ENCODE assay signal across 3 cellular contexts in genomic region chrX:153312842-153313241, GRCh38.
TF ChIP-seq lines count a peak whose summit lies in the region.

No MANE protein-coding gene starts in this region.

TF ChIP-seq in liver, 16 proteins besides CTCF, POLR2A, EP300 and RAD21:
- TF ChIP-seq RXRA (IDR thresholded peaks at IDR 0.05) (peak; percentile 58 to 62), TAF1 (conservative IDR thresholded peaks at IDR 0.05) (no peak), HNF4A (conservative IDR thresholded peaks at IDR 0.05) (peak; percentile 11 to 26), SP1 (IDR thresholded peaks at IDR 0.05) (peak; percentile 18), ATF3 (IDR thresholded peaks at IDR 0.05) (no peak), YY1 (IDR thresholded peaks at IDR 0.05) (no peak)
TF ChIP-seq in liver: peak in this region for 3.

TF ChIP-seq in HepG2, 621 proteins besides CTCF, POLR2A, EP300 and RAD21 (continued from another document and continues in another):
- TF ChIP-seq GPBP1L1 (CRISPR knock-in tag; IDR thresholded peaks at IDR 0.05) (no peak), ZNF557 (CRISPR knock-in tag; IDR thresholded peaks at IDR 0.05) (no peak), HES4 (CRISPR knock-in tag; IDR thresholded peaks at IDR 0.05; ENCODE audit: borderline replicate concordance) (no peak), TRIM24 (CRISPR knock-in tag; IDR thresholded peaks at IDR 0.05) (no peak), MIER3 (CRISPR knock-in tag; IDR thresholded peaks at IDR 0.05; ENCODE audit: borderline replicate concordance) (no peak), ZNF407 (CRISPR knock-in tag; IDR thresholded peaks at IDR 0.05; ENCODE audit: not compliant biosample characterization) (no peak), ZNF496 (CRISPR knock-in tag; IDR thresholded peaks at IDR 0.05; ENCODE audit: insufficient replicate concordance) (no peak), ZNF281 (CRISPR knock-in tag; IDR thresholded peaks at IDR 0.05; ENCODE audit: borderline replicate concordance) (no peak), CREBL2 (CRISPR knock-in tag; IDR thresholded peaks at IDR 0.05; ENCODE audit: borderline replicate concordance) (no peak)

TF ChIP-seq in HEK293T, 16 proteins besides CTCF, POLR2A, EP300 and RAD21:
- TF ChIP-seq FOXK2 (IDR thresholded peaks at IDR 0.05) (no peak), ARNT (IDR thresholded peaks at IDR 0.05) (no peak), TARDBP (IDR thresholded peaks at IDR 0.05) (no peak), CTBP1 (IDR thresholded peaks at IDR 0.05; ENCODE audit: borderline replicate concordance) (no peak), PKNOX1 (IDR thresholded peaks at IDR 0.05) (no peak)
TF ChIP-seq in HEK293T: peak in this region for 0.
